ENCODE assay signal across 1 cellular context in the genomic region with DNA sequence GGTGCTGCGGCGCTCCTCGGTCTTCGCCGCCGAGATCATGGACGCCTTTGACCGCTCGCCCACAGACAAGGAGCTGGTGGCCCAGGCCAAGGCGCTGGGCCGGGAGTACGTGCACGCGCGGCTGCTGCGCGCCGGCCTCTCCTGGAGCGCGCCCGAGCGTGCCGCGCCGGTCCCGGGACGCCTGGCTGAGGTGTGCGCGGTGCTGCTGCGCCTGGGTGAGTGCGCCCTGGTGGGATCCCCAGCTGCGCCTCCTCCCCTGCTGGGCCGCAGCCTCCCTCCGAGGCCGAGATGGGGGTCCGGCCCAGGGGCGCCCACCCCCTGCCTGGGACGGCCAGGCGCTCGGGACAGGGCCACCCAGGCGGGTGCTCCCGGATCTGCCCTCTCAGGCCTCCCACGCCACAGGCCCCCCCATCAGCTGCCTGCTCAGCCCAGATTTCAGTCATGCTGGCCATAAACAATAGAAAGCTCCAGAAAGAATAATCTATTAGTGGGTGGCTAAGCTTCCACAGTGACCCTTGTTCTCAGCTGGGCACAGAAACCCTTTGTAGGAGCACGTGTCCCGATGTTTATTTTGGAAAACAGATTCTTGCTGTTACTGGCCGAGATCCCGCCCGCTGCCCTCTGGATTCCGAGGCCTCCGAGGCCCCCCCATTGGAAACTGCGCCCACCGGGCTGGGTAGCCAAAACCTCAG.
TF ChIP-seq lines count a peak whose summit lies in the region.

No MANE protein-coding gene starts in this region.

TF ChIP-seq in HepG2, 621 proteins besides CTCF, POLR2A, EP300 and RAD21 (continued from another document):
- TF ChIP-seq ZNF749 (CRISPR knock-in tag; IDR thresholded peaks at IDR 0.05; ENCODE audit: borderline replicate concordance) (no peak), ZNF841 (CRISPR knock-in tag; IDR thresholded peaks at IDR 0.05; ENCODE audit: borderline replicate concordance) (no peak), RFX1 (IDR thresholded peaks at IDR 0.05) (no peak), ZNF367 (CRISPR knock-in tag; IDR thresholded peaks at IDR 0.05; ENCODE audit: borderline replicate concordance) (0 out of 2 replicates have a peak, but pooled peaks have one; percentile 46), TP53 (CRISPR knock-in tag; conservative IDR thresholded peaks at IDR 0.05) (no peak; the same call in 1 of the 2 replicates), SAFB2 (CRISPR knock-in tag; IDR thresholded peaks at IDR 0.05; ENCODE audit: borderline replicate concordance, low read depth) (peak; percentile 63; the same call in 1 of the 2 replicates), CBX1 (IDR thresholded peaks at IDR 0.05; ENCODE audit: low read depth) (no peak), KDM5B (CRISPR knock-in tag; IDR thresholded peaks at IDR 0.05; ENCODE audit: borderline replicate concordance) (peak; percentile 46; the same call in 1 of the 2 replicates), ZNF44 (CRISPR knock-in tag; IDR thresholded peaks at IDR 0.05) (peak; percentile 13; the same call in 1 of the 2 replicates), ZNF530 (CRISPR knock-in tag; IDR thresholded peaks at IDR 0.05; ENCODE audit: low read depth) (no peak), ZC3H13 (CRISPR knock-in tag; IDR thresholded peaks at IDR 0.05) (peak; percentile 81), MYC (CRISPR knock-in tag; IDR thresholded peaks at IDR 0.05; ENCODE audit: borderline replicate concordance) (peak; percentile 29; the same call in 1 of the 2 replicates)
- TF ChIP-seq, protein P1, sequence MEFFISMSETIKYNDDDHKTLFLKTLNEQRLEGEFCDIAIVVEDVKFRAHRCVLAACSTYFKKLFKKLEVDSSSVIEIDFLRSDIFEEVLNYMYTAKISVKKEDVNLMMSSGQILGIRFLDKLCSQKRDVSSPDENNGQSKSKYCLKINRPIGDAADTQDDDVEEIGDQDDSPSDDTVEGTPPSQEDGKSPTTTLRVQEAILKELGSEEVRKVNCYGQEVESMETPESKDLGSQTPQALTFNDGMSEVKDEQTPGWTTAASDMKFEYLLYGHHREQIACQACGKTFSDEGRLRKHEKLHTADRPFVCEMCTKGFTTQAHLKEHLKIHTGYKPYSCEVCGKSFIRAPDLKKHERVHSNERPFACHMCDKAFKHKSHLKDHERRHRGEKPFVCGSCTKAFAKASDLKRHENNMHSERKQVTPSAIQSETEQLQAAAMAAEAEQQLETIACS (CRISPR knock-in tag; IDR thresholded peaks at IDR 0.05): peak; percentile 96
